ENCODE assay signal across 8 cellular contexts in the genomic region with DNA sequence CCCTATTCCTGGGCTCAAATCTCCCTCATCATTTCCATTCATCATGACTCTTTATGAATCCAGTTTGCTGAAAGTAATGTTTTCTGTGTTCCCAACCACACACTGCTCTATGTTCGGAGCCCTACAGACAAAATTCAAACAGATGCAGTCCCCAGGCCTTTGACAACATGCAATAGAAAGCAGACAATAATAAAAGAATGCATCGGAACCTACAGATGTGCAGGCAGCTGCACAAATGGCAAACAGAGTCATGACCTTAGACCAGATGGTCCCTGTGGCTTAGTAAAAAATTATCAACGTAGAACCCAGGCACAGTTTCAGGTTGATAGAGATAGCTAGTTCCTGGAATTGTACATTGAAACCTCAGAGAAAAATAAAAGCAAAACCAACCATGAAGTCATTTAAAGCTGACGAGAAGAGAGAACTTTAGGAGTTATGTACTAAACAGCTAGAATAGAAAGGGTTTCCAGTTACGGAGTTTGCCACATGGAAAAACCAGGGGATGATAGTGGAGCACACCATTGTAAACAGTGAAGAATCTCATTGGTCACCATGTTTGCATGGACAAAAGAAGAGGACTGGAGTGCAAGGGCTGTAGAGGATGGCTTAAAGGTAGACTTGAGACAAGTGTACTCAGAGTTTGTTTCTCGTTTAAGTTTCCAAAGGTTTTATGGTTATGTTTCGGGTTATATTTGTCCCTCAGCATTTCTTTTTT. TPM values are rescaled to one million over a fixed set of nuclear protein-coding genes. Genes with fewer than 3 reads are reported as not detected.
DNase-seq lines count a peak whose midpoint lies in the region; ATAC-seq and TF ChIP-seq lines count a peak whose summit lies in the region.

No MANE protein-coding gene starts in this region.

- no peaks in the 10 kb centered on the region for H3K4me1 ChIP-seq in neuronal stem cell (ENCODE audit: control insufficient read depth in 2 of 2, insufficient read depth in 1 of 2, low read depth in 1 of 2, low read length in 2 of 2)

- H2BK120ac ChIP-seq in neuronal stem cell (ENCODE audit: low read depth, low read length) = no peak overlapping the region

- H3K9me3 Mint-ChIP-seq in activated naive CD4-positive, alpha-beta T cell treated with anti-CD3 and anti-CD28 coated beads for 36 hours = no peaks in the 10 kb centered on the region

- whole genome bisulfite sequencing in neuronal stem cell (ENCODE audit: extremely low coverage in 2 of 2, insufficient read length in 2 of 2, insufficient replicate concordance in 1 of 2), 2 donors = no CpG with 5 or more reads among the region's 7 CpGs

- H3K14ac ChIP-seq in neuronal stem cell (ENCODE audit: low read length) = no peak overlapping the region

- no peaks in the 10 kb centered on the region for H3K9me3 ChIP-seq in neuronal stem cell (replicated peaks in 1 of 2; ENCODE audit: control insufficient read depth in 2 of 2, insufficient read depth in 1 of 2, low read depth in 1 of 2, low read length in 2 of 2)

- peak overlapping the region; percentile 76 for H3K4me3 Mint-ChIP-seq in activated naive CD4-positive, alpha-beta T cell treated with anti-CD3 and anti-CD28 coated beads for 36 hours

- CTCF ChIA-PET in activated naive CD4-positive, alpha-beta T cell treated with anti-CD3 and anti-CD28 coated beads for 36 hours (lab: Charles Lee) = interaction anchor here (0.7 to 1.7 kb wide), 14 partner anchors 22 to 571 kb away, joined by 3 to 7 read pairs (median 4); a partner anchor contains a TSS

- peak; percentile 45 for DNase-seq in activated naive CD4-positive, alpha-beta T cell treated with anti-CD3 and anti-CD28 coated beads for 36 hours
- no peak for DNase-seq in NCI-H2227 treated with DMSO at 0.1 percent for 48 hours (lab: John Stamatoyannopoulos, UW)
- no peak for DNase-seq in NOMO-1 treated with dmso at 0.1 percent for 144 hours (lab: John Stamatoyannopoulos, UW; ENCODE audit: unreplicated experiment)
- no peak for DNase-seq in NCI-H2196 (lab: John Stamatoyannopoulos, UW; ENCODE audit: unreplicated experiment)
- DNase-seq in neuronal stem cell (ENCODE audit: low spot score) = no peak

- H3K9ac ChIP-seq in neuronal stem cell (ENCODE audit: low read depth, low read length, poor library complexity) = no peak overlapping the region

- peaks cover 70% of the 10 kb centered on the region for H3K4me1 Mint-ChIP-seq in activated naive CD4-positive, alpha-beta T cell treated with anti-CD3 and anti-CD28 coated beads for 36 hours (ENCODE audit: low read depth)

- no peaks in the 10 kb centered on the region for H3K79me1 ChIP-seq in neuronal stem cell (ENCODE audit: low read depth, low read length)

- no peak overlapping the region for H3K23ac ChIP-seq in neuronal stem cell (ENCODE audit: low read depth, low read length, poor library complexity)

- no peaks in the 10 kb centered on the region for H3K36me3 ChIP-seq in neuronal stem cell (replicated peaks in 1 of 2; ENCODE audit: control insufficient read depth in 2 of 2, insufficient read depth in 2 of 2, low read length in 2 of 2)

- no peaks in the 10 kb centered on the region for H3K36me3 Mint-ChIP-seq in activated naive CD4-positive, alpha-beta T cell treated with anti-CD3 and anti-CD28 coated beads for 36 hours (ENCODE audit: low read depth)

- no peak overlapping the region for H2AK5ac ChIP-seq in neuronal stem cell (ENCODE audit: low read depth, low read length)

- H3K27ac ChIP-seq in neuronal stem cell (replicated peaks; ENCODE audit: low read length) = no peak overlapping the region

- peak overlapping the region; percentile 99 for H3K27ac Mint-ChIP-seq in activated naive CD4-positive, alpha-beta T cell treated with anti-CD3 and anti-CD28 coated beads for 36 hours

- no peak overlapping the region for H2BK12ac ChIP-seq in neuronal stem cell (ENCODE audit: low read length)

- H4K91ac ChIP-seq in neuronal stem cell (ENCODE audit: low read depth, low read length, poor library complexity) = no peak overlapping the region

- no peak overlapping the region for H3K4me3 ChIP-seq in neuronal stem cell (ENCODE audit: low read length in 2 of 2)

- H2BK15ac ChIP-seq in neuronal stem cell (ENCODE audit: low read length) = no peak overlapping the region

- H3K27me3 ChIP-seq in neuronal stem cell (ENCODE audit: control insufficient read depth in 3 of 3, insufficient read depth in 3 of 3, low read depth in 1 of 3, low read length in 3 of 3) = peaks cover 0 to 57% (median 0%) of the 10 kb centered on the region in 3 experiments

- no peak overlapping the region for H2BK5ac ChIP-seq in neuronal stem cell (ENCODE audit: low read length)

- H2AFZ ChIP-seq in neuronal stem cell (ENCODE audit: low read length) = no peak overlapping the region

- H4K8ac ChIP-seq in neuronal stem cell (ENCODE audit: low read depth, low read length) = no peak overlapping the region

- no peak overlapping the region for H3K4ac ChIP-seq in neuronal stem cell (ENCODE audit: low read length)

- ATAC-seq in GM18505 (IDR thresholded peaks at IDR 0.05; ENCODE audit: unreplicated experiment) (peak; percentile 68), GM21360 (IDR thresholded peaks at IDR 0.05; ENCODE audit: unreplicated experiment) (peak; percentile 50), HG03175 (IDR thresholded peaks at IDR 0.05; ENCODE audit: unreplicated experiment) (peak; percentile 69)

- no peak overlapping the region for H3K4me2 ChIP-seq in neuronal stem cell (ENCODE audit: insufficient read depth, low read length, poor library complexity, severe bottlenecking)

- intact Hi-C loops in activated naive CD4-positive, alpha-beta T cell treated with anti-CD3 and anti-CD28 coated beads for 36 hours (cut with micrococcal nuclease) = loop anchor here (1.0 to 2.0 kb wide), 13 partner anchors 34 to 1566 kb away; a partner anchor contains a TSS

- no peak for TF ChIP-seq POLR2A in GM18505 (IDR thresholded peaks at IDR 0.05; ENCODE audit: borderline replicate concordance, extremely low read depth, insufficient read depth, insufficient read length)

- H3K18ac ChIP-seq in neuronal stem cell (ENCODE audit: low read length) = no peak overlapping the region

- H3K27me3 Mint-ChIP-seq in activated naive CD4-positive, alpha-beta T cell treated with anti-CD3 and anti-CD28 coated beads for 36 hours (ENCODE audit: low read depth) = no peaks in the 10 kb centered on the region

RNA-seq across cellular contexts. Expression of a gene that starts 23.2 kb away (rescaled TPM):
- total RNA-seq in activated naive CD4-positive, alpha-beta T cell treated with anti-CD3 and anti-CD28 coated beads for 36 hours = 10 to 100 TPM; 19.0 to 20.8 TPM
- polyA plus RNA-seq in neuronal stem cell (2013, experiment 1 of 2) = 8.4 TPM
- 8.4 TPM for polyA plus RNA-seq in neuronal stem cell (2013, experiment 2 of 2)
